22 cellular contexts compared by ENCODE assay signal in genomic region chr3:15492847-15493360, GRCh38. TPM values are rescaled to one million over a fixed set of nuclear protein-coding genes. Genes with fewer than 3 reads are reported as not detected.
DNase-seq lines count a peak whose midpoint lies in the region; ATAC-seq and TF ChIP-seq lines count a peak whose summit lies in the region.
"Had no signal": no experiment of that assay in that cellular context is flagged by ENCODE, and none has a peak within 500 bp of the region (broad histone marks: within the 10 kb centered on the region; RNA-seq: fewer than 3 reads in every experiment).

No MANE protein-coding gene starts in this region.

- no peak overlapping the region for H3K14ac ChIP-seq in trophoblast cell (ENCODE audit: low read length)

- no peak overlapping the region for H3K4me3 Mint-ChIP-seq in chondrocyte (ENCODE audit: unreplicated experiment)
- H3K4me3 Mint-ChIP-seq: B cell; CD4-positive, CD25-positive, alpha-beta regulatory T cell; CD8-positive, alpha-beta memory T cell; GM23338 had no signal

- H3K27me3 Mint-ChIP-seq in chondrocyte (ENCODE audit: low read depth) = no peaks in the 10 kb centered on the region
- H3K27me3 Mint-ChIP-seq: B cell; CD4-positive, CD25-positive, alpha-beta regulatory T cell; CD8-positive, alpha-beta memory T cell had no signal

- peak overlapping the region; percentile 36 for H3K27ac Mint-ChIP-seq in chondrocyte (ENCODE audit: unreplicated experiment)
- H3K27ac Mint-ChIP-seq: B cell; CD4-positive, CD25-positive, alpha-beta regulatory T cell; GM23338 had no signal

- no peak overlapping the region for H2AK5ac ChIP-seq in trophoblast cell (ENCODE audit: low read length)

- H2BK120ac ChIP-seq in trophoblast cell (ENCODE audit: insufficient read depth, low read length, poor library complexity) = no peak overlapping the region

- no peaks in the 10 kb centered on the region for H3K36me3 Mint-ChIP-seq in chondrocyte (ENCODE audit: low read depth)
- H3K36me3 Mint-ChIP-seq: CD4-positive, CD25-positive, alpha-beta regulatory T cell had no signal

- H3K4me1 ChIP-seq in trophoblast cell (ENCODE audit: control insufficient read depth in 1 of 2, insufficient read depth in 2 of 2, low read length in 2 of 2) = peaks cover 12 to 15% of the 10 kb centered on the region in 2 experiments

- no peak overlapping the region for H4K91ac ChIP-seq in trophoblast cell (ENCODE audit: low read depth, low read length)

- H3K4me1 Mint-ChIP-seq in chondrocyte (ENCODE audit: low read depth) = peaks cover 6% of the 10 kb centered on the region
- H3K4me1 Mint-ChIP-seq: B cell had no signal

- no peaks in the 10 kb centered on the region for H3K27me3 ChIP-seq in trophoblast cell (ENCODE audit: insufficient read depth, low read length)
- H3K27me3 ChIP-seq: BLaER1 treated with 17β-estradiol and CSF1 and Interleukin-3, amounts not matched to agents 10 nM and 100 nM had no signal

- H3K79me1 ChIP-seq in trophoblast cell (ENCODE audit: low read length) = no peaks in the 10 kb centered on the region

- H3K4me3 ChIP-seq in AG10803 (ENCODE audit: low read length) (no peak overlapping the region), trophoblast cell (ENCODE audit: low read depth, low read length) (no peak overlapping the region)
- H3K4me3 ChIP-seq: BLaER1 treated with 17β-estradiol and CSF1 and Interleukin-3, amounts not matched to agents 10 nM and 100 nM; GM23338 had no signal

- no peak overlapping the region for H3K9ac ChIP-seq in trophoblast cell (ENCODE audit: low read length)
- H3K9ac ChIP-seq: BLaER1 treated with 17β-estradiol and CSF1 and Interleukin-3, amounts not matched to agents 10 nM and 100 nM had no signal

- TF ChIP-seq CTCF in AG10803 (conservative IDR thresholded peaks at IDR 0.05; ENCODE audit: low read length) (no peak), chondrocyte (IDR thresholded peaks at IDR 0.05) (no peak)

- H2AFZ ChIP-seq in trophoblast cell (ENCODE audit: insufficient read depth, low read length, poor library complexity) = no peak overlapping the region
- H2AFZ ChIP-seq: GM23338 had no signal

- no peak overlapping the region for H3K4me2 ChIP-seq in trophoblast cell (ENCODE audit: low read length)
- H3K4me2 ChIP-seq: BLaER1 treated with 17β-estradiol and CSF1 and Interleukin-3, amounts not matched to agents 10 nM and 100 nM; GM23338 had no signal

- H4K12ac ChIP-seq in trophoblast cell (ENCODE audit: low read depth, low read length) = no peak overlapping the region

- no peak overlapping the region for H4K8ac ChIP-seq in trophoblast cell (ENCODE audit: low read depth, low read length)

- H3K4ac ChIP-seq in trophoblast cell (ENCODE audit: low read depth, low read length) = no peak overlapping the region

- no peaks in the 10 kb centered on the region for H3K79me2 ChIP-seq in trophoblast cell (ENCODE audit: control insufficient read depth, insufficient read depth, low read length, poor library complexity)

- no peaks in the 10 kb centered on the region for H3K9me3 ChIP-seq in trophoblast cell (ENCODE audit: insufficient read depth, low read depth, low read length)
- H3K9me3 ChIP-seq: BLaER1 treated with 17β-estradiol and CSF1 and Interleukin-3, amounts not matched to agents 10 nM and 100 nM had no signal

- no peaks in the 10 kb centered on the region for H3K9me3 Mint-ChIP-seq in chondrocyte (ENCODE audit: low read depth)
- H3K9me3 Mint-ChIP-seq: CD4-positive, CD25-positive, alpha-beta regulatory T cell; CD8-positive, alpha-beta memory T cell; GM23338 had no signal

- H3K36me3 ChIP-seq in trophoblast cell (ENCODE audit: control insufficient read depth in 1 of 2, insufficient read depth in 2 of 2, low read length in 2 of 2) = no peaks in the 10 kb centered on the region

- no CpG with 5 or more reads among the region's 4 CpGs for WGBS in trophoblast cell (ENCODE audit: extremely low coverage, insufficient coverage, insufficient read length)

- no peak for ATAC-seq in HG03571 (IDR thresholded peaks at IDR 0.05; ENCODE audit: unreplicated experiment)
- no peak for ATAC-seq in esophagus mucosa
- ATAC-seq: GM23338, HCT116 had no signal

- H2BK5ac ChIP-seq in trophoblast cell (ENCODE audit: low read depth, low read length, poor library complexity) = no peak overlapping the region

- H3K18ac ChIP-seq in trophoblast cell (ENCODE audit: low read length) = no peak overlapping the region

- DNase-seq in AG10803 (ENCODE audit: low read depth) (peak; percentile 58), RPMI7951 (ENCODE audit: low read depth) (peak; percentile 19), chondrocyte (ENCODE audit: low spot score) (no peak), trophoblast cell (peak; percentile 46 to 81), GF-D8 (lab: John Stamatoyannopoulos, UW) (no peak), NCI-H748 treated with DMSO at 0.1 percent for 48 hours (lab: John Stamatoyannopoulos, UW) (no peak)
- DNase-seq: 8988T; CD4-positive, CD25-positive, alpha-beta regulatory T cell; CD8-positive, alpha-beta memory T cell; COR-L47; DMS 273 treated with DMSO at 0.1 percent for 48 hours; DMS53; DND-41; EL; H7 had no signal

- no peak overlapping the region for H2BK12ac ChIP-seq in trophoblast cell (ENCODE audit: low read length)

- H3K23ac ChIP-seq in trophoblast cell (ENCODE audit: low read length) = no peak overlapping the region

- H3K27ac ChIP-seq in trophoblast cell (ENCODE audit: low read depth, low read length) = no peak overlapping the region
- H3K27ac ChIP-seq: BLaER1 treated with 17β-estradiol and CSF1 and Interleukin-3, amounts not matched to agents 10 nM and 100 nM had no signal

RNA-seq across cellular contexts. Expression of gene COLQ, which starts 28.6 kb away (rescaled TPM):
- 0.29 and 0.48 TPM in 2 replicates for total RNA-seq in RPMI7951 (2014; rRNA removed; shearing (Covaris generic))
- total RNA-seq in chondrocyte (4.2 to 5.6 TPM (median 4.4 TPM) in 3 replicates), esophagus mucosa (0.40 TPM)
- polyA plus RNA-seq in trophoblast cell (2013) = 1.1 and 1.3 TPM in 2 replicates
- total RNA-seq: HT-29 had no signal

Comparison
In these comparisons a context has a peak if more than half of its experiments do, and no peak if none do; other contexts are left out.
1. DNase-seq: peak in AG10803 (single experiment), RPMI7951 (single experiment) and trophoblast cell (2 of 2); none in chondrocyte (single experiment), GF-D8 (single experiment) and NCI-H748 treated with DMSO at 0.1 percent for 48 hours (single experiment).